8 cellular contexts compared by ENCODE assay signal in genomic region chr3:47420511-47421484, GRCh38. TPM values are rescaled to one million over a fixed set of nuclear protein-coding genes. Genes with fewer than 3 reads are reported as not detected.
DNase-seq lines count a peak whose midpoint lies in the region; ATAC-seq and TF ChIP-seq lines count a peak whose summit lies in the region.

No MANE protein-coding gene starts in this region.

- TF ChIP-seq RAD21 in liver (IDR thresholded peaks at IDR 0.05), result peak; percentile 93 to 96

- intact Hi-C loops in activated CD4-positive, alpha-beta T cell treated with anti-CD3 and anti-CD28 coated beads, Interleukin-2, amount 10 ng/mL, durations not matched to agents 24 days and 14 days (cut with micrococcal nuclease), result loop anchor here (1.0 kb wide), 3 partner anchors 56 to 369 kb away; partner anchors contain the start of gene ELP6

- ATAC-seq in GM18502 (IDR thresholded peaks at IDR 0.05; ENCODE audit: poor library complexity, unreplicated experiment), result peak; percentile 77
- ATAC-seq in HG03139 (IDR thresholded peaks at IDR 0.05; ENCODE audit: unreplicated experiment), result peak; percentile 76

- peak; percentile 94 for TF ChIP-seq CTCF in liver (IDR thresholded peaks at IDR 0.05; ENCODE audit: low read depth, low read length, missing input control)

- peak; percentile 91 for DNase-seq in 8988T
- DNase-seq in NCI-H446 treated with DMSO at 0.1 percent for 48 hours (lab: John Stamatoyannopoulos, UW), result peak; percentile 21
- peak; percentile 97 for DNase-seq in activated CD4-positive, alpha-beta T cell treated with anti-CD3 and anti-CD28 coated beads, Interleukin-2, amount 10 ng/mL, durations not matched to agents 24 days and 14 days
- peak; percentile 89 for DNase-seq in dedifferentiated amniotic fluid mesenchymal stem cell (ENCODE audit: extremely low spot score)
- DNase-seq in stimulated activated CD4-positive, alpha-beta T cell treated with anti-CD3 and anti-CD28 coated beads, Interleukin-4, amount 100 ng/mL, for 24 hours, result peak; percentile 91

- peaks cover 10 to 51% (median 47%) of the 10 kb centered on the region in 4 donors for H3K4me1 ChIP-seq in liver (ENCODE audit: control insufficient read depth in 4 of 4, insufficient read depth in 4 of 4, low read length in 3 of 4)

- no peak overlapping the region for H3K4me3 ChIP-seq in liver (ENCODE audit: low read depth in 1 of 3, low read length in 3 of 3)

- H3K36me3 Mint-ChIP-seq in activated CD4-positive, alpha-beta T cell treated with anti-CD3 and anti-CD28 coated beads, Interleukin-2, amount 10 ng/mL, durations not matched to agents 24 days and 14 days (ENCODE audit: low read depth), result peaks cover 24% of the 10 kb centered on the region

- H3K9me3 ChIP-seq in liver (ENCODE audit: control insufficient read depth in 4 of 4, low read length in 3 of 4), result no peaks in the 10 kb centered on the region

- no peaks in the 10 kb centered on the region for H3K27me3 ChIP-seq in liver (ENCODE audit: control insufficient read depth in 4 of 4, insufficient read depth in 4 of 4, low read length in 3 of 4)

- H3K9ac ChIP-seq in liver (ENCODE audit: low read depth in 1 of 2, low read length in 2 of 2), result peak overlapping the region in 1 of 2 donors; percentile 5

- peak overlapping the region; percentile 99 for H3K27ac Mint-ChIP-seq in activated CD4-positive, alpha-beta T cell treated with anti-CD3 and anti-CD28 coated beads, Interleukin-2, amount 10 ng/mL, durations not matched to agents 24 days and 14 days

- H3K9me3 Mint-ChIP-seq in activated CD4-positive, alpha-beta T cell treated with anti-CD3 and anti-CD28 coated beads, Interleukin-2, amount 10 ng/mL, durations not matched to agents 24 days and 14 days, result no peaks in the 10 kb centered on the region

- no peaks in the 10 kb centered on the region for H3K27me3 Mint-ChIP-seq in activated CD4-positive, alpha-beta T cell treated with anti-CD3 and anti-CD28 coated beads, Interleukin-2, amount 10 ng/mL, durations not matched to agents 24 days and 14 days

- peak overlapping the region; percentile 71 for H3K4me3 Mint-ChIP-seq in activated CD4-positive, alpha-beta T cell treated with anti-CD3 and anti-CD28 coated beads, Interleukin-2, amount 10 ng/mL, durations not matched to agents 24 days and 14 days

- 70% methylated on average over 29 of the region's 29 CpGs for WGBS in liver

- H3K36me3 ChIP-seq in liver (ENCODE audit: control insufficient read depth in 4 of 4, insufficient read depth in 3 of 4, low read depth in 1 of 4, low read length in 3 of 4), result peaks cover 6 to 32% (median 7%) of the 10 kb centered on the region in 4 donors

- H3K27ac ChIP-seq in liver (ENCODE audit: low read depth in 1 of 2, low read length in 2 of 2), result peak overlapping the region; percentile 69 to 74

- peaks cover 13% of the 10 kb centered on the region for H3K4me1 Mint-ChIP-seq in activated CD4-positive, alpha-beta T cell treated with anti-CD3 and anti-CD28 coated beads, Interleukin-2, amount 10 ng/mL, durations not matched to agents 24 days and 14 days

TF ChIP-seq in liver, 16 proteins besides CTCF, POLR2A, EP300 and RAD21:
- TF ChIP-seq SP1 (IDR thresholded peaks at IDR 0.05) (no peak), ZBTB33 (IDR thresholded peaks at IDR 0.05) (no peak), RXRA (IDR thresholded peaks at IDR 0.05) (peak; percentile 19 to 47), HNF4A (conservative IDR thresholded peaks at IDR 0.05) (peak in 1 of 2 donors; percentile 14)

RNA-seq across cellular contexts. Expression of gene PTPN23, which starts 40.0 kb away (rescaled TPM):
- 34.1 and 34.6 TPM in 2 replicates for total RNA-seq in activated CD4-positive, alpha-beta T cell treated with anti-CD3 and anti-CD28 coated beads, Interleukin-2, amount 10 ng/mL, durations not matched to agents 24 days and 14 days
- 10 to 100 TPM; 10.6 to 84.4 TPM for total RNA-seq in liver
- polyA plus RNA-seq in liver, result 10 to 100 TPM in 1 of 2 donors, 1 to 10 TPM in 1; 3.8 to 12.4 TPM

RNA-seq across cellular contexts. Expression of gene SCAP, which starts 54.9 kb away (rescaled TPM):
- total RNA-seq in activated CD4-positive, alpha-beta T cell treated with anti-CD3 and anti-CD28 coated beads, Interleukin-2, amount 10 ng/mL, durations not matched to agents 24 days and 14 days, result 86.3 and 87.2 TPM in 2 replicates
- 10 to 100 TPM; 56.2 to 84.8 TPM for total RNA-seq in liver
- polyA plus RNA-seq in liver, result 10 to 100 TPM; 25.9 to 62.4 TPM

Comparison
In these comparisons a context has a peak if more than half of its experiments do, and no peak if none do; other contexts are left out.
1. DNase-seq: peak in every context shown above with its lines; median percentile 97 in activated CD4-positive, alpha-beta T cell treated with anti-CD3 and anti-CD28 coated beads, Interleukin-2, amount 10 ng/mL, durations not matched to agents 24 days and 14 days; 91 in 8988T; 91 in stimulated activated CD4-positive, alpha-beta T cell treated with anti-CD3 and anti-CD28 coated beads, Interleukin-4, amount 100 ng/mL, for 24 hours; 89 in dedifferentiated amniotic fluid mesenchymal stem cell; 21 in NCI-H446 treated with DMSO at 0.1 percent for 48 hours.